In genomic region chr16:49910761-49911160, GRCh38 we compare ENCODE assay signal across 35 cellular contexts. TPM values are rescaled to one million over a fixed set of nuclear protein-coding genes. Genes with fewer than 3 reads are reported as not detected.
"Had no signal": no experiment of that assay in that cellular context is flagged by ENCODE, and none has a peak within 500 bp of the region (broad histone marks: within the 10 kb centered on the region; RNA-seq: fewer than 3 reads in every experiment).

No MANE protein-coding gene starts in this region.

- H3K27ac ChIP-seq: brain microvascular endothelial cell, SJSA1, VCaP had no signal

- H3K4me1 ChIP-seq: SJSA1 had no signal

- H3K4me3 ChIP-seq: MG63, SJSA1 had no signal

- DNase-seq: activated CD4-positive, alpha-beta T cell treated with anti-CD3 and anti-CD28 coated beads for 1 hour; activated CD4-positive, alpha-beta T cell treated with anti-CD3 and anti-CD28 coated beads for 48 hours; activated CD4-positive, alpha-beta T cell treated with anti-CD3 and anti-CD28 coated beads, Interleukin-2, amount 50 U/mL, for 4 hours; activated CD4-positive, CD25-positive, alpha-beta regulatory T cell; activated CD8-positive, alpha-beta T cell treated with anti-CD3 and anti-CD28 coated beads for 36 hours; activated effector memory CD4-positive, alpha-beta T cell treated with anti-CD3 and anti-CD28 coated beads, Interleukin-2, amount 50 U/mL, for 16 hours; activated naive CD4-positive, alpha-beta T cell; activated naive CD4-positive, alpha-beta T cell treated with anti-CD3 and anti-CD28 coated beads, Interleukin-2, amount 50 U/mL, for 16 hours; activated naive CD8-positive, alpha-beta T cell treated with anti-CD3 and anti-CD28 coated beads for 36 hours; activated T-cell treated with anti-CD3 and anti-CD28 coated beads, Interleukin-2, amount 50 U/mL, for 1 hour; activated T-cell treated with anti-CD3 and anti-CD28 coated beads, Interleukin-2, amount 50 U/mL, for 72 hours; amniotic stem cell; brain microvascular endothelial cell; Kasumi-1; KG1; MG63; NCI-H1048; NCI-H1105 treated with DMSO at 0.1 percent for 48 hours; NCI-H1436; NCI-H1694; NCI-H1930; NCI-H2081 treated with DMSO at 0.1 percent for 48 hours; NCI-H345; NCI-H524 treated with DMSO at 0.1 percent for 48 hours; SHP77 treated with DMSO at 0.1 percent for 48 hours; SW 1271; T-helper 1 cell; T-helper 2 cell; T-helper 9 cell had no signal

- H3K9me3 ChIP-seq: MG63, SJSA1 had no signal

- H3K36me3 ChIP-seq: brain microvascular endothelial cell, MG63, SJSA1 had no signal

- H3K4me1 Mint-ChIP-seq: activated naive CD8-positive, alpha-beta T cell treated with anti-CD3 and anti-CD28 coated beads for 36 hours; activated T-helper 17 cell treated with anti-CD3 and anti-CD28 coated beads, Interleukin-2, amount 50 U/mL, for 72 hours had no signal

- ATAC-seq: activated CD8-positive, alpha-beta T cell treated with anti-CD3 and anti-CD28 coated beads for 36 hours; activated T-cell treated with anti-CD3 and anti-CD28 coated beads, Interleukin-2, amount 50 U/mL, for 72 hours; activated T-helper 17 cell treated with anti-CD3 and anti-CD28 coated beads, Interleukin-2, amount 50 U/mL, for 72 hours; Panc1 had no signal

- H3K27me3 Mint-ChIP-seq: activated naive CD8-positive, alpha-beta T cell treated with anti-CD3 and anti-CD28 coated beads for 36 hours had no signal

- H3K36me3 Mint-ChIP-seq: activated naive CD8-positive, alpha-beta T cell treated with anti-CD3 and anti-CD28 coated beads for 36 hours had no signal

- H3K9me3 Mint-ChIP-seq: activated CD8-positive, alpha-beta T cell treated with anti-CD3 and anti-CD28 coated beads for 36 hours; activated naive CD8-positive, alpha-beta T cell treated with anti-CD3 and anti-CD28 coated beads for 36 hours; activated T-cell treated with anti-CD3 and anti-CD28 coated beads, Interleukin-2, amount 50 U/mL, for 72 hours; activated T-helper 17 cell treated with anti-CD3 and anti-CD28 coated beads, Interleukin-2, amount 50 U/mL, for 72 hours had no signal

- H3K27me3 ChIP-seq: brain microvascular endothelial cell, MG63, SJSA1 had no signal

- H3K4me3 Mint-ChIP-seq: activated CD8-positive, alpha-beta T cell treated with anti-CD3 and anti-CD28 coated beads for 36 hours; activated naive CD8-positive, alpha-beta T cell treated with anti-CD3 and anti-CD28 coated beads for 36 hours; activated T-cell treated with anti-CD3 and anti-CD28 coated beads, Interleukin-2, amount 50 U/mL, for 72 hours; activated T-helper 17 cell treated with anti-CD3 and anti-CD28 coated beads, Interleukin-2, amount 50 U/mL, for 72 hours had no signal

- H3K27ac Mint-ChIP-seq: activated CD8-positive, alpha-beta T cell treated with anti-CD3 and anti-CD28 coated beads for 36 hours; activated naive CD8-positive, alpha-beta T cell treated with anti-CD3 and anti-CD28 coated beads for 36 hours; activated T-cell treated with anti-CD3 and anti-CD28 coated beads, Interleukin-2, amount 50 U/mL, for 72 hours; activated T-helper 17 cell treated with anti-CD3 and anti-CD28 coated beads, Interleukin-2, amount 50 U/mL, for 72 hours had no signal

RNA-seq across cellular contexts. Expression of gene ZNF423, which starts 54.8 kb away (rescaled TPM):
- total RNA-seq: activated CD8-positive, alpha-beta memory T cell treated with anti-CD3 and anti-CD28 coated beads for 36 hours; activated CD8-positive, alpha-beta T cell treated with anti-CD3 and anti-CD28 coated beads for 36 hours; activated naive CD8-positive, alpha-beta T cell treated with anti-CD3 and anti-CD28 coated beads for 36 hours; activated T-cell treated with anti-CD3 and anti-CD28 coated beads, Interleukin-2, amount 50 U/mL, for 72 hours; activated T-helper 17 cell treated with anti-CD3 and anti-CD28 coated beads, Interleukin-2, amount 50 U/mL, for 72 hours; NCI-H460 had no signal
